Comparison of ENCODE assay signal across 9 cellular contexts in genomic region chr17:66200685-66201092, GRCh38.
DNase-seq lines count a peak whose midpoint lies in the region; ATAC-seq and FAIRE-seq lines count a peak whose summit lies in the region.
"Had no signal": no experiment of that assay in that cellular context is flagged by ENCODE, and none has a peak within 500 bp of the region (broad histone marks: within the 10 kb centered on the region; RNA-seq: fewer than 3 reads in every experiment).

No MANE protein-coding gene starts in this region.

- in situ Hi-C loops in KBM-7 (cut with MboI; ENCODE audit: low pct_unique_long_range_greater_than_20kb, low sequenced_read_pairs): no loop called here

- ATAC-seq in HG03520 (IDR thresholded peaks at IDR 0.05; ENCODE audit: unreplicated experiment) (no peak), HG02588 (IDR thresholded peaks at IDR 0.05; ENCODE audit: unreplicated experiment) (no peak)

- DNase-seq in D341Med (ENCODE audit: low spot score) (peak; percentile 68), KBM-7 (peak; percentile 74), RCC 7860 (ENCODE audit: low spot score) (peak; percentile 57), astrocyte of the hippocampus (ENCODE audit: low read depth, low spot score) (peak; percentile 81), iris pigment epithelial cell (ENCODE audit: low read depth) (peak; percentile 81)
- peak; percentile 26 for DNase-seq in stimulated activated CD4-positive, alpha-beta T cell treated with anti-CD3 and anti-CD28 coated beads, Interleukin-2, amount 100 ng/mL, for 4 hours (ENCODE audit: low read depth)
- DNase-seq: activated B cell treated with CpG ODN at 0.5 μM for 24 hours had no signal

- FAIRE-seq in RCC 7860 (lab: Jason Lieb, UNC): peak; percentile 7

Comparison
In these comparisons a context has a peak if more than half of its experiments do, and no peak if none do; other contexts are left out.
1. DNase-seq: peak in every context shown above with its lines; median percentile 81 in astrocyte of the hippocampus; 81 in iris pigment epithelial cell; 74 in KBM-7; 68 in D341Med; 57 in RCC 7860; 26 in stimulated activated CD4-positive, alpha-beta T cell treated with anti-CD3 and anti-CD28 coated beads, Interleukin-2, amount 100 ng/mL, for 4 hours.